Comparison of ENCODE assay signal across 10 cellular contexts in the genomic region with DNA sequence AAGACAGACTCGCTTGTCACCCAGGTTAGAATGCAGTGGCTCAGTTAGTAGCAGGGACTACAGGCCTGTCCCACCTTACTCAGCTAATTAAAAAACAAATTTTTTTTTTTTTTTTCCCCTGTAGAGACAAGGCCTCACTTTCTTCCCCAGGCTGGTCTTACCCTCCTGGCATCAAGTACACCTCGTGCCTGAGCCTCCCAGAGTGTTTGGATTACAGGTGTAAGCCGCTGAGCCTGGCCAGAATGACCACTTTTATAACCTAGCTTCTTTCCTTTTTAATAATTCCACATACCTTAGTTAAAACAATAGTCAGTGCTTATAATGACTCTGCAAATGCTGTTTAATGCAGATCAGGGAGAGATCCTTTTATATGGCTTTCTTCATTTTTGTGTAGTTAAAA. TPM values are rescaled to one million over a fixed set of nuclear protein-coding genes. Genes with fewer than 3 reads are reported as not detected.
DNase-seq lines count a peak whose midpoint lies in the region; ATAC-seq lines count a peak whose summit lies in the region.
"Had no signal": no experiment of that assay in that cellular context is flagged by ENCODE, and none has a peak within 500 bp of the region (broad histone marks: within the 10 kb centered on the region; RNA-seq: fewer than 3 reads in every experiment).

No MANE protein-coding gene starts in this region.

- H3K36me3 Mint-ChIP-seq in activated CD4-positive, alpha-beta memory T cell treated with anti-CD3 and anti-CD28 coated beads, Interleukin-2, amount 10 ng/mL, durations not matched to agents 7 days and 5 days (ENCODE audit: low read depth): peaks cover 8% of the 10 kb centered on the region

- H3K9ac ChIP-seq in BLaER1 (no peak overlapping the region), GM23248 (peak overlapping the region; percentile 48; the same call in 1 of the 2 replicates), muscle layer of colon (ENCODE audit: low read length) (no peak overlapping the region)

- H3K27ac Mint-ChIP-seq in activated CD4-positive, alpha-beta memory T cell treated with anti-CD3 and anti-CD28 coated beads, Interleukin-2, amount 10 ng/mL, durations not matched to agents 7 days and 5 days: no peak overlapping the region

- H3K4me3 Mint-ChIP-seq in activated CD4-positive, alpha-beta memory T cell treated with anti-CD3 and anti-CD28 coated beads, Interleukin-2, amount 10 ng/mL, durations not matched to agents 7 days and 5 days: no peak overlapping the region

- whole genome bisulfite sequencing in GM23248 (ENCODE audit: low coverage in 1 of 2, low lambda C conversion rate in 2 of 2, missing lambda C conversion rate in 2 of 2), 2 experiments: 96 to 98% methylated on average over 3 of the region's 3 CpGs

- peaks cover 18% of the 10 kb centered on the region for H3F3A ChIP-seq in GM23248 (ENCODE audit: insufficient read depth)

- peaks cover 100% of the 10 kb centered on the region for H3K79me2 ChIP-seq in GM23248 (ENCODE audit: insufficient read depth)

- H4K20me1 ChIP-seq in BLaER1 (peaks cover 93% of the 10 kb centered on the region), GM23248 (ENCODE audit: insufficient read depth) (peaks cover 12% of the 10 kb centered on the region; the same call in 1 of the 2 replicates)

- POLR2A ChIA-PET in activated CD4-positive, alpha-beta memory T cell treated with anti-CD3 and anti-CD28 coated beads, Interleukin-2, amount 10 ng/mL, durations not matched to agents 7 days and 5 days (lab: Charles Lee): no interaction called here

- in situ Hi-C loops in GM23248 (cut with MboI): no loop called here

- H3K9me2 ChIP-seq in GM23248 (ENCODE audit: insufficient read depth): no peaks in the 10 kb centered on the region

- no peak for DNase-seq in GM23248
- DNase-seq in activated CD4-positive, alpha-beta memory T cell treated with anti-CD3 and anti-CD28 coated beads, Interleukin-2, amount 10 ng/mL, durations not matched to agents 7 days and 5 days: no peak
- DNase-seq in stimulated activated naive CD4-positive, alpha-beta T cell treated with Interleukin-2 at 50 U/mL for 16 hours (lab: John Stamatoyannopoulos, UW): no peak
- DNase-seq: activated effector memory CD4-positive, alpha-beta T cell treated with anti-CD3 and anti-CD28 coated beads, Interleukin-2, amount 50 U/mL, for 16 hours; left ventricle myocardium superior had no signal

- H3K27ac ChIP-seq in BLaER1: no peak overlapping the region
- H3K27ac ChIP-seq in GM23248: peak overlapping the region; percentile 53; the same call in 1 of the 2 replicates
- H3K27ac ChIP-seq in angular gyrus (ENCODE audit: low read depth, low read length): peak overlapping the region; percentile 19
- peak overlapping the region; percentile 8 for H3K27ac ChIP-seq in muscle layer of colon (ENCODE audit: low read depth, low read length)

- no peaks in the 10 kb centered on the region for H3K9me3 ChIP-seq in BLaER1
- H3K9me3 ChIP-seq in GM23248 (ENCODE audit: low read depth): no peaks in the 10 kb centered on the region
- no peaks in the 10 kb centered on the region for H3K9me3 ChIP-seq in muscle layer of colon (ENCODE audit: low read length)

- CTCF ChIA-PET in activated CD4-positive, alpha-beta memory T cell treated with anti-CD3 and anti-CD28 coated beads, Interleukin-2, amount 10 ng/mL, durations not matched to agents 7 days and 5 days (lab: Charles Lee): interaction anchor here (0.8 to 1.0 kb wide), 2 partner anchors 8 to 30 kb away, joined by 3 to 4 read pairs; no protein-coding TSS in a partner anchor

- H3K9me3 Mint-ChIP-seq in activated CD4-positive, alpha-beta memory T cell treated with anti-CD3 and anti-CD28 coated beads, Interleukin-2, amount 10 ng/mL, durations not matched to agents 7 days and 5 days: no peaks in the 10 kb centered on the region

- H3K4me2 ChIP-seq in BLaER1 (0 out of 2 replicates have a peak overlapping the region, but pooled peaks have one; percentile 17), GM23248 (ENCODE audit: unreplicated experiment) (no peak overlapping the region)

- no peak for ATAC-seq in GM19452 (IDR thresholded peaks at IDR 0.05; ENCODE audit: unreplicated experiment)
- ATAC-seq in HG03565 (IDR thresholded peaks at IDR 0.05; ENCODE audit: unreplicated experiment): no peak

- peaks cover 20% of the 10 kb centered on the region for H3K4me1 Mint-ChIP-seq in activated CD4-positive, alpha-beta memory T cell treated with anti-CD3 and anti-CD28 coated beads, Interleukin-2, amount 10 ng/mL, durations not matched to agents 7 days and 5 days

- H2AFZ ChIP-seq in GM23248: no peak overlapping the region

- H3K27me3 ChIP-seq in BLaER1 (no peaks in the 10 kb centered on the region), GM23248 (replicated peaks; ENCODE audit: insufficient read depth) (no peaks in the 10 kb centered on the region), muscle layer of colon (ENCODE audit: control insufficient read depth in 1 of 2, insufficient read depth in 2 of 2, low read length in 2 of 2) (no peaks in the 10 kb centered on the region)

- H3K4me3 ChIP-seq in BLaER1: no peak overlapping the region
- no peak overlapping the region for H3K4me3 ChIP-seq in GM23248
- H3K4me3 ChIP-seq in muscle layer of colon (ENCODE audit: low read depth in 1 of 2, low read length in 2 of 2): peak overlapping the region in 1 of 2 donors; percentile 29

- no peaks in the 10 kb centered on the region for H3K27me3 Mint-ChIP-seq in activated CD4-positive, alpha-beta memory T cell treated with anti-CD3 and anti-CD28 coated beads, Interleukin-2, amount 10 ng/mL, durations not matched to agents 7 days and 5 days

- H3K4me1 ChIP-seq in BLaER1: peaks cover 16% of the 10 kb centered on the region
- peaks cover 25% of the 10 kb centered on the region for H3K4me1 ChIP-seq in GM23248 (ENCODE audit: insufficient read depth)
- H3K4me1 ChIP-seq in muscle layer of colon (ENCODE audit: insufficient read depth, low read length): peaks cover 31% of the 10 kb centered on the region

- peaks cover 25% of the 10 kb centered on the region; the same call in 1 of the 2 replicates for H3K36me3 ChIP-seq in BLaER1
- no peaks in the 10 kb centered on the region for H3K36me3 ChIP-seq in GM23248 (ENCODE audit: low read depth)
- H3K36me3 ChIP-seq in muscle layer of colon (ENCODE audit: insufficient read depth, low read length): no peaks in the 10 kb centered on the region

RNA-seq across cellular contexts. Expression of a gene that starts 31.3 kb away (rescaled TPM):
- total RNA-seq in GM23248 (2014; rRNA removed; shearing (Covaris generic)): 4.9 and 13.3 TPM in 2 replicates
- polyA plus RNA-seq in GM23248 (2016; fragmentation: Nextera tagmentation; extraction: Ambion mirVana): 2.0 and 2.5 TPM in 2 replicates
- 10 to 100 TPM; 28.7 to 29.5 TPM for total RNA-seq in activated CD4-positive, alpha-beta memory T cell treated with anti-CD3 and anti-CD28 coated beads, Interleukin-2, amount 10 ng/mL, durations not matched to agents 7 days and 5 days
